8 cellular contexts compared by ENCODE assay signal in the genomic region with DNA sequence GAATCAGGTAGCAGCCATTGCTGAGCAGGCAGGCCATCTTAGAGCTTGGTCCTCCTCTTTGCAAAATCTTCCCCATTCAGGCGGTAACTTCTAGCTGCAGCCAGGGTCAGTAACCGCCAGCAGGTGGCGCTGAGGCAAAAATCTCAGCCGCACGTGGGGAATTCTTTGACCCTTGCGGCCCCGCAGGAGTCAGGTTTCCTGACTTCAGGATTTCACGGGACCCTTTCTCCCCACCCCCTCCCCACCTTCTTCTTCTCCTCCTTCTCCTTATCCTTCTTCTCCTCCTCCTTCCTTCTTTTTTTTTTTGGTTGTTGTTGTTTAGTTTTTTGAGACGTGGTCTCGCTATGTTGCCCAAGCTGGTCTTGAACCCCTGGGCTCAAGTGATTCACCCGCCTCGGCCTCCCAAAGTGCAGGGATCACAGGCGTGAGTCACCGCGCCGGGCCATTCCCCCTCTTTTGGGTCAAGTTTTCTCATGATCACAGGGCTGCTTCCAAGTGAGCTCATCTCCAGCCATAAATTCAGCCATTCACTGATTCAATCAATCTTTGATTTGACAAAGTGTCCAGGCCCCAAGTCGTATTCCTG. TPM values are rescaled to one million over a fixed set of nuclear protein-coding genes. Genes with fewer than 3 reads are reported as not detected.
DNase-seq lines count a peak whose midpoint lies in the region; ATAC-seq, FAIRE-seq and TF ChIP-seq lines count a peak whose summit lies in the region.

No MANE protein-coding gene starts in this region.

- H3K4me3 ChIP-seq in ovary = no peak overlapping the region
- H3K4me3 ChIP-seq in tibial artery = no peak overlapping the region

- peak; percentile 77 for DNase-seq in HCEC 1CT
- peak; percentile 34 for DNase-seq in RCC 7860 (ENCODE audit: low spot score)
- peak; percentile 49 for DNase-seq in activated T-helper 1 cell treated with anti-CD3 and anti-CD28 coated beads, Interleukin-12 subunit alpha, Interleukin-12 subunit beta, Interleukin-2, Interleukin-4 antibody, amounts not matched to agents 30 ng/mL and 10 ng/mL and 1 ng/mL, durations not matched to agents 14 hours and 24 hours and 36 hours (ENCODE audit: low spot score)
- peak; percentile 35 for DNase-seq in foreskin melanocyte
- DNase-seq in ovary = peak; percentile 42 to 81 (median 68)
- DNase-seq in tibial artery = peak in 1 of 2 donors; percentile 73

- H3K27me3 ChIP-seq in ovary (no peaks in the 10 kb centered on the region), tibial artery (peaks cover 0 to 7% of the 10 kb centered on the region in 2 donors)

- ATAC-seq in HG02840 (IDR thresholded peaks at IDR 0.05; ENCODE audit: low FRiP score, unreplicated experiment) = no peak

- intact Hi-C loops in activated T-helper 1 cell treated with anti-CD3 and anti-CD28 coated beads, Interleukin-12 subunit alpha, Interleukin-12 subunit beta, Interleukin-2, Interleukin-4 antibody, amounts not matched to agents 30 ng/mL and 10 ng/mL and 1 ng/mL, durations not matched to agents 14 hours and 24 hours and 36 hours (cut with micrococcal nuclease) = loop anchor here (1.0 to 2.0 kb wide), 3 partner anchors 49 to 343 kb away; no protein-coding TSS in a partner anchor
- intact Hi-C loops in ovary (cut with DNase I) (loop anchor here (1.0 to 10.0 kb wide), 4 partner anchors 49 to 239 kb away; no protein-coding TSS in a partner anchor), tibial artery (cut with DNase I; ENCODE audit: low total_unique reads) (loop anchor here (2.0 to 10.0 kb wide), 2 partner anchors 51 to 249 kb away; no protein-coding TSS in a partner anchor)

- WGBS in ovary, 3 donors = 14 to 21% (median 15%) methylated on average over 17 of the region's 17 CpGs

- TF ChIP-seq EP300 in ovary (IDR thresholded peaks at IDR 0.05) = no peak

- no peak for FAIRE-seq in RCC 7860 (lab: Jason Lieb, UNC)

- H3K4me1 Mint-ChIP-seq in activated T-helper 1 cell treated with anti-CD3 and anti-CD28 coated beads, Interleukin-12 subunit alpha, Interleukin-12 subunit beta, Interleukin-2, Interleukin-4 antibody, amounts not matched to agents 30 ng/mL and 10 ng/mL and 1 ng/mL, durations not matched to agents 14 hours and 24 hours and 36 hours (ENCODE audit: low read depth) = peaks cover 18% of the 10 kb centered on the region

- H3K27me3 Mint-ChIP-seq in activated T-helper 1 cell treated with anti-CD3 and anti-CD28 coated beads, Interleukin-12 subunit alpha, Interleukin-12 subunit beta, Interleukin-2, Interleukin-4 antibody, amounts not matched to agents 30 ng/mL and 10 ng/mL and 1 ng/mL, durations not matched to agents 14 hours and 24 hours and 36 hours (ENCODE audit: insufficient read depth) = no peaks in the 10 kb centered on the region

- no peaks in the 10 kb centered on the region for H3K4me1 ChIP-seq in ovary (ENCODE audit: insufficient read depth)
- peaks cover 0 to 10% (median 6%) of the 10 kb centered on the region in 4 donors for H3K4me1 ChIP-seq in tibial artery

- peak overlapping the region; percentile 15 for H3K4me3 Mint-ChIP-seq in activated T-helper 1 cell treated with anti-CD3 and anti-CD28 coated beads, Interleukin-12 subunit alpha, Interleukin-12 subunit beta, Interleukin-2, Interleukin-4 antibody, amounts not matched to agents 30 ng/mL and 10 ng/mL and 1 ng/mL, durations not matched to agents 14 hours and 24 hours and 36 hours

- no peaks in the 10 kb centered on the region for H3K36me3 Mint-ChIP-seq in activated T-helper 1 cell treated with anti-CD3 and anti-CD28 coated beads, Interleukin-12 subunit alpha, Interleukin-12 subunit beta, Interleukin-2, Interleukin-4 antibody, amounts not matched to agents 30 ng/mL and 10 ng/mL and 1 ng/mL, durations not matched to agents 14 hours and 24 hours and 36 hours (ENCODE audit: low read depth)

- no peaks in the 10 kb centered on the region for H3K36me3 ChIP-seq in ovary
- H3K36me3 ChIP-seq in tibial artery = no peaks in the 10 kb centered on the region

- TF ChIP-seq POLR2A in ovary (IDR thresholded peaks at IDR 0.05) = no peak

- H3K27ac Mint-ChIP-seq in activated T-helper 1 cell treated with anti-CD3 and anti-CD28 coated beads, Interleukin-12 subunit alpha, Interleukin-12 subunit beta, Interleukin-2, Interleukin-4 antibody, amounts not matched to agents 30 ng/mL and 10 ng/mL and 1 ng/mL, durations not matched to agents 14 hours and 24 hours and 36 hours = peak overlapping the region; percentile 86

- H3K9me3 Mint-ChIP-seq in activated T-helper 1 cell treated with anti-CD3 and anti-CD28 coated beads, Interleukin-12 subunit alpha, Interleukin-12 subunit beta, Interleukin-2, Interleukin-4 antibody, amounts not matched to agents 30 ng/mL and 10 ng/mL and 1 ng/mL, durations not matched to agents 14 hours and 24 hours and 36 hours = no peaks in the 10 kb centered on the region

- TF ChIP-seq CTCF in C4-2B (conservative IDR thresholded peaks at IDR 0.05) (peak; percentile 96), ovary (IDR thresholded peaks at IDR 0.05) (peak; percentile 56 to 87 (median 72)), tibial artery (IDR thresholded peaks at IDR 0.05) (peak; percentile 77 to 86)

- H3K27ac ChIP-seq in C4-2B = no peak overlapping the region
- no peak overlapping the region for H3K27ac ChIP-seq in ovary
- no peak overlapping the region for H3K27ac ChIP-seq in tibial artery

- H3K9me3 ChIP-seq in ovary (no peaks in the 10 kb centered on the region), tibial artery (no peaks in the 10 kb centered on the region)

RNA-seq across cellular contexts. Expression of a gene that starts 33.4 kb away (rescaled TPM):
- not detected in 2 replicates for total RNA-seq in activated T-helper 1 cell treated with anti-CD3 and anti-CD28 coated beads, Interleukin-12 subunit alpha, Interleukin-12 subunit beta, Interleukin-2, Interleukin-4 antibody, amounts not matched to agents 30 ng/mL and 10 ng/mL and 1 ng/mL, durations not matched to agents 14 hours and 24 hours and 36 hours
- 1 to 10 TPM in 6 of 7 donors, under 1 TPM in 1; 0.33 to 7.4 (median 2.3) TPM for total RNA-seq in ovary
- 1 to 10 TPM; 2.9 to 5.3 TPM for polyA plus RNA-seq in ovary

RNA-seq across cellular contexts. Expression of a gene that starts 52.6 kb away (rescaled TPM):
- total RNA-seq in activated T-helper 1 cell treated with anti-CD3 and anti-CD28 coated beads, Interleukin-12 subunit alpha, Interleukin-12 subunit beta, Interleukin-2, Interleukin-4 antibody, amounts not matched to agents 30 ng/mL and 10 ng/mL and 1 ng/mL, durations not matched to agents 14 hours and 24 hours and 36 hours = 2.0 TPM in 2 replicates
- 10 to 100 TPM in 1 of 7 donors, 1 to 10 TPM in 3, under 1 TPM in 3; 0.25 to 23.8 (median 2.9) TPM for total RNA-seq in ovary
- polyA plus RNA-seq in ovary = 10 to 100 TPM in 1 of 2 donors, 1 to 10 TPM in 1; 4.2 to 18.0 TPM
